In genomic region chr15:74988007-74988800, GRCh38 we compare ENCODE assay signal across 1 cellular context.
TF ChIP-seq lines count a peak whose summit lies in the region.

No MANE protein-coding gene starts in this region.

TF ChIP-seq in A549, 52 proteins besides CTCF, POLR2A, EP300 and RAD21 (continued from another document):
- TF ChIP-seq SMC3 (IDR thresholded peaks at IDR 0.05) (peak; percentile 63), MAX (IDR thresholded peaks at IDR 0.05) (no peak)
